ENCODE assay signal across 8 cellular contexts in the genomic region with DNA sequence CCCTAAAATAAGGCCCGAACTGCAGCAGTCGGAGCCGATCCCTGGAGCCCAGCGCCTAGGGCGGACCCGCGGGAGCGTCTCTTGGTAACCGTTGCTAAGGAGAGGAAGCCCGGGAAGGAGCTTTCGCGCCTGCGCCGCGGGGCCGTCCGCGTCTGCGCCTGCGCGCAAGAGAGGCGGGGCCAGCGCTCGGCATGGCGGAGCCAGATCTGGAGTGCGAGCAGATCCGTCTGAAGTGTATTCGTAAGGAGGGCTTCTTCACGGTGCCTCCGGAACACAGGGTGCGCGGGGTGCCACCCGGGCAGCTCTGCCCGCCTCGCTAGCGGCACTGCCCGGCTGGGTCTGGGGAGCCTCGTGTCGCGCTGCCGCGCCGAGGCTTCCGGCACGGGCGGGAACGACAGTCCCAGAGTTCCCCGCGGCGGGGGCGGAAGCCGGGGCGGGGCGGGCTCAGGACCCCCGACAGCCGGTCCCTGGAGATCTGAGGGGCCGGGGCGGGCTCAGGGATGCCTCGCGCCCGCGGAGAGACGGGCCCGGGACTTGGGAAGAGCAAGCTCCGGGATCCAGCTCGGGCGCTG. TPM values are rescaled to one million over a fixed set of nuclear protein-coding genes. Genes with fewer than 3 reads are reported as not detected.
DNase-seq lines count a peak whose midpoint lies in the region; ATAC-seq and TF ChIP-seq lines count a peak whose summit lies in the region.

A gene with protein sequence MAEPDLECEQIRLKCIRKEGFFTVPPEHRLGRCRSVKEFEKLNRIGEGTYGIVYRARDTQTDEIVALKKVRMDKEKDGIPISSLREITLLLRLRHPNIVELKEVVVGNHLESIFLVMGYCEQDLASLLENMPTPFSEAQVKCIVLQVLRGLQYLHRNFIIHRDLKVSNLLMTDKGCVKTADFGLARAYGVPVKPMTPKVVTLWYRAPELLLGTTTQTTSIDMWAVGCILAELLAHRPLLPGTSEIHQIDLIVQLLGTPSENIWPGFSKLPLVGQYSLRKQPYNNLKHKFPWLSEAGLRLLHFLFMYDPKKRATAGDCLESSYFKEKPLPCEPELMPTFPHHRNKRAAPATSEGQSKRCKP (plus strand): TSS at position 170 of the 572 bp plus-strand sequence. CDS start 22 bp downstream, at position 192.

- ATAC-seq in HG02588 (IDR thresholded peaks at IDR 0.05; ENCODE audit: unreplicated experiment): peak; percentile 77
- ATAC-seq in T-cell (replicated peaks in 1 of 4): peak; percentile 91 to 95 (median 94)

- peak; percentile 94 for DNase-seq in NCI-H1092 treated with DMSO at 0.1 percent for 48 hours (lab: John Stamatoyannopoulos, UW)
- peak; percentile 63 to 91 (median 78) for DNase-seq in T-cell
- peak; percentile 95 for DNase-seq in cardiac septum (ENCODE audit: low spot score)
- DNase-seq in posterior cingulate gyrus: peak; percentile 82 to 99 (median 91)
- DNase-seq in type B pancreatic cell (ENCODE audit: extremely low spot score, unreplicated experiment): peak; percentile 97

- H3K4me3 Mint-ChIP-seq in T-cell: peak within 1 kb of the TSS; percentile 86 to 94 (median 91)
- H3K4me3 Mint-ChIP-seq in type B pancreatic cell: peak within 1 kb of the TSS; percentile 94

- TF ChIP-seq POLR2A in GM10847 (IDR thresholded peaks at IDR 0.05; ENCODE audit: extremely low read depth, insufficient read length): peak; percentile 91

- no peak for TF ChIP-seq CTCF in type B pancreatic cell (conservative IDR thresholded peaks at IDR 0.05)

- H3K4me1 Mint-ChIP-seq in T-cell (peaks cover 15 to 19% (median 17%) of the 10 kb centered on the region in 3 donors), type B pancreatic cell (ENCODE audit: unreplicated experiment) (peaks cover 9% of the 10 kb centered on the region)

- intact Hi-C loops in cardiac septum (cut with DNase I) (no loop called here), posterior cingulate gyrus (cut with DNase I) (loop anchor here (2.0 kb wide), 1 partner anchor 14 kb away; a partner anchor contains a TSS)

- H3K36me3 Mint-ChIP-seq in T-cell: peaks cover 5% of the 10 kb centered on the region
- H3K36me3 Mint-ChIP-seq in type B pancreatic cell: peaks cover 18% of the 10 kb centered on the region

- POLR2A ChIA-PET in T-cell (lab: Charles Lee): interaction anchor here (0.6 to 0.7 kb wide), 3 partner anchors 28 to 187 kb away, joined by 3 read pairs; a partner anchor contains a TSS

- no peaks in the 10 kb centered on the region for H3K27me3 Mint-ChIP-seq in T-cell
- no peaks in the 10 kb centered on the region for H3K27me3 Mint-ChIP-seq in type B pancreatic cell

- no peak within 1 kb of the TSS for H3K27ac ChIP-seq in adipose tissue (ENCODE audit: low read depth, low read length)

- H3K9me3 Mint-ChIP-seq in T-cell: no peaks in the 10 kb centered on the region
- no peaks in the 10 kb centered on the region for H3K9me3 Mint-ChIP-seq in type B pancreatic cell

- H3K27ac Mint-ChIP-seq in T-cell (peak within 1 kb of the TSS; percentile 91), type B pancreatic cell (peak within 1 kb of the TSS; percentile 96)

- 0 to 1% (median 1%) methylated on average over 63 to 67 of the region's 67 CpGs for WGBS in adipose tissue, 3 donors

- CTCF ChIA-PET in T-cell (lab: Charles Lee): interaction anchor here in 1 of 2 donors (1.5 kb wide), 1 partner anchor 14 kb away, joined by 18 read pairs; no protein-coding TSS in a partner anchor

RNA-seq across cellular contexts. Expression of the gene that starts here (rescaled TPM):
- total RNA-seq in T-cell (100 to 1,000 TPM; 108 to 163 (median 138) TPM), cardiac septum (32.9 TPM), type B pancreatic cell (ENCODE audit: low replicate concordance) (104 and 132 TPM in 2 replicates)
- 10 to 100 TPM; 58.4 to 66.1 (median 59.4) TPM for polyA plus RNA-seq in adipose tissue
